ENCODE assay signal across 16 cellular contexts in the genomic region with DNA sequence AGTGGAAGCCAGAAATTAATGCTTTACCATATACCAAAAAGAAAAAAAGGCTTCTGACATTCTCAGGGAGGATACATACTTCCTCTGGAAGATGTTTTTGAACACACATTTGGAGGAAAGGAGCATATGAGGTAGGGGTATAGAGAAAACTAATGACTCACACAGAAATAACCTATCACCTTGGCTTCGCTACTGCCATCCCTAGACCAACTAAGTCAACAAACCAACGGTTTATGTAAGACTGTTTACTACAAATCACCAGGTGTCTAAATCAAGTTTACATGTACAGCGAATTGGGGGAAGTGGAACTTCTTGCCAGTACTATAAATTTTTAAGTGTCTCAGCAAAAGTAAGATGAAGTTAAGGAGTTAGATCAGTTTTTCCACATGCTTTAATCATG.
DNase-seq lines count a peak whose midpoint lies in the region; ATAC-seq and TF ChIP-seq lines count a peak whose summit lies in the region.
"Had no signal": no experiment of that assay in that cellular context is flagged by ENCODE, and none has a peak within 500 bp of the region (broad histone marks: within the 10 kb centered on the region; RNA-seq: fewer than 3 reads in every experiment).

No MANE protein-coding gene starts in this region.

- no peaks in the 10 kb centered on the region for H3K27me3 Mint-ChIP-seq in activated naive CD8-positive, alpha-beta T cell treated with anti-CD3 and anti-CD28 coated beads, Interleukin-2, amount 50 U/mL, for 24 hours
- H3K27me3 Mint-ChIP-seq in activated naive CD8-positive, alpha-beta T cell treated with anti-CD3 and anti-CD28 coated beads for 36 hours = no peaks in the 10 kb centered on the region
- no peaks in the 10 kb centered on the region for H3K27me3 Mint-ChIP-seq in natural killer cell treated with Interleukin-12 subunit alpha and Interleukin-12 subunit beta and Interleukin-15 and Interleukin-18, amount 100 ng/mL, for 72 hours
- H3K27me3 Mint-ChIP-seq: CD4-positive, CD25-positive, alpha-beta regulatory T cell had no signal

- TF ChIP-seq CTCF in right lobe of liver (IDR thresholded peaks at IDR 0.05) (no peak), uterus (IDR thresholded peaks at IDR 0.05) (no peak)

- H3K4me1 ChIP-seq in right lobe of liver (peaks cover 0 to 3% (median 0%) of the 10 kb centered on the region in 4 donors), uterus (peaks cover 0 to 4% of the 10 kb centered on the region in 2 donors)
- H3K4me1 ChIP-seq: Caco-2 had no signal

- H3K36me3 ChIP-seq in right lobe of liver (peaks cover 7 to 78% (median 26%) of the 10 kb centered on the region in 4 donors), uterus (no peaks in the 10 kb centered on the region)

- H3K4me1 Mint-ChIP-seq in activated naive CD8-positive, alpha-beta T cell treated with anti-CD3 and anti-CD28 coated beads, Interleukin-2, amount 50 U/mL, for 24 hours = peaks cover 3% of the 10 kb centered on the region
- H3K4me1 Mint-ChIP-seq in activated naive CD8-positive, alpha-beta T cell treated with anti-CD3 and anti-CD28 coated beads for 36 hours = peaks cover 2% of the 10 kb centered on the region
- no peaks in the 10 kb centered on the region for H3K4me1 Mint-ChIP-seq in natural killer cell treated with Interleukin-12 subunit alpha and Interleukin-12 subunit beta and Interleukin-15 and Interleukin-18, amount 100 ng/mL, for 72 hours (ENCODE audit: low read depth in 2 of 2)

- no peak overlapping the region for H3K4me3 Mint-ChIP-seq in activated naive CD8-positive, alpha-beta T cell treated with anti-CD3 and anti-CD28 coated beads, Interleukin-2, amount 50 U/mL, for 24 hours
- no peak overlapping the region for H3K4me3 Mint-ChIP-seq in activated naive CD8-positive, alpha-beta T cell treated with anti-CD3 and anti-CD28 coated beads for 36 hours
- H3K4me3 Mint-ChIP-seq in natural killer cell treated with Interleukin-12 subunit alpha and Interleukin-12 subunit beta and Interleukin-15 and Interleukin-18, amount 100 ng/mL, for 72 hours = no peak overlapping the region
- H3K4me3 Mint-ChIP-seq: CD4-positive, CD25-positive, alpha-beta regulatory T cell; HFFc6 had no signal

- H3K27ac Mint-ChIP-seq in activated naive CD8-positive, alpha-beta T cell treated with anti-CD3 and anti-CD28 coated beads, Interleukin-2, amount 50 U/mL, for 24 hours = peak overlapping the region; percentile 32
- no peak overlapping the region for H3K27ac Mint-ChIP-seq in activated naive CD8-positive, alpha-beta T cell treated with anti-CD3 and anti-CD28 coated beads for 36 hours
- no peak overlapping the region for H3K27ac Mint-ChIP-seq in natural killer cell treated with Interleukin-12 subunit alpha and Interleukin-12 subunit beta and Interleukin-15 and Interleukin-18, amount 100 ng/mL, for 72 hours
- H3K27ac Mint-ChIP-seq: CD4-positive, CD25-positive, alpha-beta regulatory T cell; HFFc6 had no signal

- no peaks in the 10 kb centered on the region for H3K27me3 ChIP-seq in right lobe of liver
- H3K27me3 ChIP-seq in uterus = no peaks in the 10 kb centered on the region

- 25% methylated on average over 3 of the region's 3 CpGs for WGBS in right lobe of liver (ENCODE audit: insufficient coverage, low coverage, low lambda C conversion rate, missing lambda C conversion rate)

- TF ChIP-seq POLR2A in right lobe of liver (IDR thresholded peaks at IDR 0.05) = no peak
- TF ChIP-seq POLR2A in uterus (IDR thresholded peaks at IDR 0.05) = no peak

- H3K4me3 ChIP-seq in right lobe of liver (no peak overlapping the region), uterus (no peak overlapping the region)

- DNase-seq in activated naive CD8-positive, alpha-beta T cell treated with anti-CD3 and anti-CD28 coated beads, Interleukin-2, amount 50 U/mL, for 24 hours = no peak
- DNase-seq in activated naive CD8-positive, alpha-beta T cell treated with anti-CD3 and anti-CD28 coated beads for 36 hours = no peak
- DNase-seq in NAMALWA (ENCODE audit: low spot score) (peak; percentile 23), right lobe of liver (no peak), uterus (no peak), SHP77 (lab: John Stamatoyannopoulos, UW) (no peak)
- no peak for DNase-seq in natural killer cell treated with Interleukin-12 subunit alpha and Interleukin-12 subunit beta and Interleukin-15 and Interleukin-18, amount 100 ng/mL, for 72 hours (ENCODE audit: low spot score)
- DNase-seq: AML-193; Caco-2; CD4-positive, CD25-positive, alpha-beta regulatory T cell; HFFc6; KG1; NCI-H1092 treated with DMSO at 0.1 percent for 48 hours; NCI-H2081 treated with DMSO at 0.1 percent for 48 hours; NCI-H524 had no signal

- no peak for ATAC-seq in activated naive CD8-positive, alpha-beta T cell treated with anti-CD3 and anti-CD28 coated beads, Interleukin-2, amount 50 U/mL, for 24 hours
- peak; percentile 72 to 92 (median 87) for ATAC-seq in right lobe of liver
- ATAC-seq in natural killer cell treated with Interleukin-12 subunit alpha and Interleukin-12 subunit beta and Interleukin-15 and Interleukin-18, amount 100 ng/mL, for 72 hours = no peak
- ATAC-seq: Panc1 had no signal

- intact Hi-C loops in right lobe of liver (cut with DNase I) (no loop called here), uterus (cut with DNase I; ENCODE audit: low total_unique reads) (no loop called here)

- H3K9me3 ChIP-seq in right lobe of liver = no peaks in the 10 kb centered on the region
- no peaks in the 10 kb centered on the region for H3K9me3 ChIP-seq in uterus
- H3K9me3 ChIP-seq: Caco-2 had no signal

- peaks cover 14% of the 10 kb centered on the region for H3K36me3 Mint-ChIP-seq in activated naive CD8-positive, alpha-beta T cell treated with anti-CD3 and anti-CD28 coated beads, Interleukin-2, amount 50 U/mL, for 24 hours (ENCODE audit: low read depth)
- peaks cover 7% of the 10 kb centered on the region for H3K36me3 Mint-ChIP-seq in activated naive CD8-positive, alpha-beta T cell treated with anti-CD3 and anti-CD28 coated beads for 36 hours
- peaks cover 18% of the 10 kb centered on the region for H3K36me3 Mint-ChIP-seq in natural killer cell treated with Interleukin-12 subunit alpha and Interleukin-12 subunit beta and Interleukin-15 and Interleukin-18, amount 100 ng/mL, for 72 hours

- peak overlapping the region in 2 of 3 donors; percentile 21 to 23 for H3K27ac ChIP-seq in right lobe of liver
- peak overlapping the region; percentile 54 to 63 for H3K27ac ChIP-seq in uterus

- H3K9me3 Mint-ChIP-seq in activated naive CD8-positive, alpha-beta T cell treated with anti-CD3 and anti-CD28 coated beads, Interleukin-2, amount 50 U/mL, for 24 hours = no peaks in the 10 kb centered on the region
- no peaks in the 10 kb centered on the region for H3K9me3 Mint-ChIP-seq in activated naive CD8-positive, alpha-beta T cell treated with anti-CD3 and anti-CD28 coated beads for 36 hours
- no peaks in the 10 kb centered on the region for H3K9me3 Mint-ChIP-seq in natural killer cell treated with Interleukin-12 subunit alpha and Interleukin-12 subunit beta and Interleukin-15 and Interleukin-18, amount 100 ng/mL, for 72 hours
- H3K9me3 Mint-ChIP-seq: CD4-positive, CD25-positive, alpha-beta regulatory T cell; HFFc6 had no signal

Comparison
In these comparisons a context has a peak if more than half of its experiments do, and no peak if none do; other contexts are left out.
1. ATAC-seq: peak in right lobe of liver (4 of 4); none in activated naive CD8-positive, alpha-beta T cell treated with anti-CD3 and anti-CD28 coated beads, Interleukin-2, amount 50 U/mL, for 24 hours (single experiment) and natural killer cell treated with Interleukin-12 subunit alpha and Interleukin-12 subunit beta and Interleukin-15 and Interleukin-18, amount 100 ng/mL, for 72 hours (0 of 2).